9 cellular contexts compared by ENCODE assay signal in genomic region chr1:23772049-23772853, GRCh38. TPM values are rescaled to one million over a fixed set of nuclear protein-coding genes. Genes with fewer than 3 reads are reported as not detected.
A peak's percentile ranks its signal among the peaks of the same experiment; 100 is the strongest.
DNase-seq lines count a peak whose midpoint lies in the region; ATAC-seq and TF ChIP-seq lines count a peak whose summit lies in the region.
"Had no signal": no experiment of that assay in that cellular context is flagged by ENCODE, and none has a peak within 500 bp of the region (broad histone marks: within the 10 kb centered on the region; RNA-seq: fewer than 3 reads in every experiment).

No MANE protein-coding gene starts in this region.

- H3K4me1 Mint-ChIP-seq in activated naive CD4-positive, alpha-beta T cell treated with anti-CD3 and anti-CD28 coated beads, Interleukin-2, amount 10 ng/mL, durations not matched to agents 7 days and 5 days, result peaks cover 31% of the 10 kb centered on the region
- H3K4me1 Mint-ChIP-seq in progenitor cell of endocrine pancreas (ENCODE audit: low read depth), result peaks cover 13% of the 10 kb centered on the region

- no peaks in the 10 kb centered on the region for H3K27me3 ChIP-seq in uterus

- no peak for TF ChIP-seq POLR2A in uterus (IDR thresholded peaks at IDR 0.05)

- CTCF ChIA-PET in activated naive CD4-positive, alpha-beta T cell treated with anti-CD3 and anti-CD28 coated beads, Interleukin-2, amount 10 ng/mL, durations not matched to agents 7 days and 5 days (lab: Charles Lee), result interaction anchor here (0.5 to 2.9 kb wide), 38 partner anchors 9 to 339 kb away, joined by 3 to 48 read pairs (median 4); no protein-coding TSS in a partner anchor

- ATAC-seq in GM18517 (IDR thresholded peaks at IDR 0.05; ENCODE audit: unreplicated experiment) (peak; percentile 60), Right ventricle myocardium inferior (peak; percentile 80)

- DNase-seq in NCI-H1092 treated with DMSO at 0.1 percent for 48 hours (lab: John Stamatoyannopoulos, UW) (peak; percentile 75), SKM-1 (lab: John Stamatoyannopoulos, UW; ENCODE audit: unreplicated experiment) (peak; percentile 34), Right ventricle myocardium inferior (ENCODE audit: missing footprints) (peak; percentile 95), progenitor cell of endocrine pancreas (ENCODE audit: low spot score, unreplicated experiment) (peak; percentile 79), uterus (peak; percentile 84 to 85)
- DNase-seq in activated naive CD4-positive, alpha-beta T cell treated with anti-CD3 and anti-CD28 coated beads, Interleukin-2, amount 10 ng/mL, durations not matched to agents 7 days and 5 days, result peak; percentile 92

- H3K4me1 ChIP-seq in uterus, result peaks cover 0 to 4% of the 10 kb centered on the region in 2 donors

- H3K4me3 ChIP-seq in uterus, result no peak overlapping the region
- H3K4me3 ChIP-seq: skin epidermis had no signal

- no peaks in the 10 kb centered on the region for H3K9me3 Mint-ChIP-seq in activated naive CD4-positive, alpha-beta T cell treated with anti-CD3 and anti-CD28 coated beads, Interleukin-2, amount 10 ng/mL, durations not matched to agents 7 days and 5 days
- no peaks in the 10 kb centered on the region for H3K9me3 Mint-ChIP-seq in progenitor cell of endocrine pancreas (ENCODE audit: low read depth)

- no peak overlapping the region for H3K27ac Mint-ChIP-seq in activated naive CD4-positive, alpha-beta T cell treated with anti-CD3 and anti-CD28 coated beads, Interleukin-2, amount 10 ng/mL, durations not matched to agents 7 days and 5 days
- no peak overlapping the region for H3K27ac Mint-ChIP-seq in progenitor cell of endocrine pancreas

- no peak overlapping the region for H3K4me3 Mint-ChIP-seq in activated naive CD4-positive, alpha-beta T cell treated with anti-CD3 and anti-CD28 coated beads, Interleukin-2, amount 10 ng/mL, durations not matched to agents 7 days and 5 days
- H3K4me3 Mint-ChIP-seq in progenitor cell of endocrine pancreas (ENCODE audit: low read depth), result no peak overlapping the region

- no peaks in the 10 kb centered on the region for H3K36me3 ChIP-seq in uterus

- H3K36me3 Mint-ChIP-seq in activated naive CD4-positive, alpha-beta T cell treated with anti-CD3 and anti-CD28 coated beads, Interleukin-2, amount 10 ng/mL, durations not matched to agents 7 days and 5 days, result peaks cover 2% of the 10 kb centered on the region
- no peaks in the 10 kb centered on the region for H3K36me3 Mint-ChIP-seq in progenitor cell of endocrine pancreas (ENCODE audit: insufficient read depth)

- H3K27me3 Mint-ChIP-seq in activated naive CD4-positive, alpha-beta T cell treated with anti-CD3 and anti-CD28 coated beads, Interleukin-2, amount 10 ng/mL, durations not matched to agents 7 days and 5 days, result no peaks in the 10 kb centered on the region
- no peaks in the 10 kb centered on the region for H3K27me3 Mint-ChIP-seq in progenitor cell of endocrine pancreas

- H3K9me3 ChIP-seq in uterus, result no peaks in the 10 kb centered on the region

- TF ChIP-seq CTCF in 22Rv1 (IDR thresholded peaks at IDR 0.05), result peak; percentile 97
- peak; percentile 95 for TF ChIP-seq CTCF in progenitor cell of endocrine pancreas (IDR thresholded peaks at IDR 0.05; ENCODE audit: unreplicated experiment)
- peak; percentile 73 to 88 (median 83) for TF ChIP-seq CTCF in uterus (IDR thresholded peaks at IDR 0.05)

- H3K27ac ChIP-seq in 22Rv1 (no peak overlapping the region), uterus (no peak overlapping the region)
- H3K27ac ChIP-seq: skin epidermis had no signal

- intact Hi-C loops in Right ventricle myocardium inferior (cut with DNase I), result loop anchor here (2.0 kb wide), 1 partner anchor 97 kb away; the partner anchor contains the start of gene FUCA1
- intact Hi-C loops in uterus (cut with DNase I; ENCODE audit: low total_unique reads), result no loop called here

RNA-seq across cellular contexts. Expression of gene PITHD1, which starts 6.0 kb away (rescaled TPM):
- 42.7 TPM for total RNA-seq in Right ventricle myocardium inferior
- total RNA-seq in progenitor cell of endocrine pancreas, result 52.8 and 53.8 TPM in 2 replicates
- 10 to 100 TPM; 27.4 to 59.0 (median 49.9) TPM for total RNA-seq in uterus

RNA-seq across cellular contexts. Expression of gene LYPLA2, which starts 18.7 kb away (rescaled TPM):
- total RNA-seq in Right ventricle myocardium inferior (32.1 TPM), progenitor cell of endocrine pancreas (109 and 115 TPM in 2 replicates), uterus (10 to 100 TPM in 3 of 4 donors, 1 to 10 TPM in 1; 4.6 to 33.5 (median 20.3) TPM)

RNA-seq across cellular contexts. Expression of gene GALE, which starts 28.3 kb away (rescaled TPM):
- total RNA-seq in Right ventricle myocardium inferior (7.8 TPM), progenitor cell of endocrine pancreas (49.9 and 53.3 TPM in 2 replicates), uterus (10 to 100 TPM; 14.1 to 16.7 (median 15.0) TPM)

RNA-seq across cellular contexts. Expression of gene ELOA, which starts 29.0 kb away (rescaled TPM):
- total RNA-seq in Right ventricle myocardium inferior (37.7 TPM), progenitor cell of endocrine pancreas (37.5 and 40.8 TPM in 2 replicates), uterus (10 to 100 TPM in 3 of 4 donors, 1 to 10 TPM in 1; 9.7 to 35.7 (median 22.6) TPM)

RNA-seq across cellular contexts. Expression of gene HMGCL, which starts 53.0 kb away (rescaled TPM):
- total RNA-seq in Right ventricle myocardium inferior, result 32.8 TPM
- total RNA-seq in progenitor cell of endocrine pancreas, result 30.0 and 30.3 TPM in 2 replicates
- total RNA-seq in uterus, result 10 to 100 TPM; 31.0 to 46.6 (median 32.6) TPM

Comparison
In these comparisons a context has a peak if more than half of its experiments do, and no peak if none do; other contexts are left out.
1. DNase-seq: peak in every context shown above with its lines; median percentile 95 in Right ventricle myocardium inferior; 92 in activated naive CD4-positive, alpha-beta T cell treated with anti-CD3 and anti-CD28 coated beads, Interleukin-2, amount 10 ng/mL, durations not matched to agents 7 days and 5 days; 84 in uterus; 79 in progenitor cell of endocrine pancreas; 75 in NCI-H1092 treated with DMSO at 0.1 percent for 48 hours; 34 in SKM-1.